In genomic region chr4:59553063-59553738, GRCh38 we compare ENCODE assay signal across 1 cellular context.
TF ChIP-seq lines count a peak whose summit lies in the region.

No MANE protein-coding gene starts in this region.

TF ChIP-seq in GM23338, 12 proteins besides CTCF, POLR2A, EP300 and RAD21 (continued from another document):
- no peak for TF ChIP-seq REST (IDR thresholded peaks at IDR 0.05; ENCODE audit: unreplicated experiment)
- no peak for TF ChIP-seq EZH2 (IDR thresholded peaks at IDR 0.05; ENCODE audit: low read depth, unreplicated experiment)
- TF ChIP-seq STAT1 (IDR thresholded peaks at IDR 0.05; ENCODE audit: unreplicated experiment): no peak
- TF ChIP-seq JUNB (IDR thresholded peaks at IDR 0.05; ENCODE audit: unreplicated experiment): no peak
- TF ChIP-seq CREB1 (CRISPR knock-in tag; IDR thresholded peaks at IDR 0.05; ENCODE audit: low read depth): no peak
